ENCODE assay signal across 8 cellular contexts in genomic region chr1:25267288-25268142, GRCh38. TPM values are rescaled to one million over a fixed set of nuclear protein-coding genes. Genes with fewer than 3 reads are reported as not detected.
A peak's percentile ranks its signal among the peaks of the same experiment; 100 is the strongest.
DNase-seq lines count a peak whose midpoint lies in the region; ATAC-seq and TF ChIP-seq lines count a peak whose summit lies in the region.
"Not testable (repeated sequence)": the region's sequence is repeated elsewhere in the genome, so short reads cannot be mapped to it uniquely, and the experiment has no call there.

No MANE protein-coding gene starts in this region.

- peak overlapping the region; percentile 57 for H3K4me3 ChIP-seq in GM12875 (ENCODE audit: low read depth, low read length)
- peak overlapping the region; percentile 51 to 58 for H3K4me3 ChIP-seq in gastroesophageal sphincter
- H3K4me3 ChIP-seq in ovary = peak overlapping the region; percentile 45

- peak; percentile 88 for ATAC-seq in HG02759 (IDR thresholded peaks at IDR 0.05; ENCODE audit: unreplicated experiment)
- peak; percentile 96 for ATAC-seq in gastroesophageal sphincter

- TF ChIP-seq EP300 in gastroesophageal sphincter (IDR thresholded peaks at IDR 0.05); ovary (IDR thresholded peaks at IDR 0.05): not testable (repeated sequence)

- DNase-seq in NCI-H1048 (lab: John Stamatoyannopoulos, UW) (peak; percentile 24), T follicular helper cell (ENCODE audit: low read depth) (peak; percentile 90), ovary (peak in 4 of 5 donors; percentile 73 to 81 (median 77)), superior temporal gyrus (ENCODE audit: extremely low spot score) (peak; percentile 67)
- DNase-seq in activated naive CD4-positive, alpha-beta T cell treated with anti-CD3 and anti-CD28 coated beads, Interleukin-2, amount 50 U/mL, for 16 hours = peak; percentile 83

- not testable (repeated sequence) for H3K36me3 ChIP-seq in gastroesophageal sphincter, ovary

- TF ChIP-seq POLR2A in gastroesophageal sphincter (IDR thresholded peaks at IDR 0.05) = peak in 1 of 2 donors; percentile 43
- TF ChIP-seq POLR2A in ovary (IDR thresholded peaks at IDR 0.05) = not testable (repeated sequence)

- not testable (repeated sequence) for H3K4me1 ChIP-seq in gastroesophageal sphincter; ovary (ENCODE audit: insufficient read depth)

- H3K27ac ChIP-seq in gastroesophageal sphincter (peak overlapping the region; percentile 44 to 89 (median 82)), ovary (peak overlapping the region in 1 of 2 donors; percentile 72)

- TF ChIP-seq CTCF in GM12875 (IDR thresholded peaks at IDR 0.05; ENCODE audit: borderline replicate concordance, insufficient read depth, low read depth, low read length); gastroesophageal sphincter (IDR thresholded peaks at IDR 0.05); ovary (IDR thresholded peaks at IDR 0.05): not testable (repeated sequence)

- not testable (repeated sequence) for H3K9me3 ChIP-seq in gastroesophageal sphincter, ovary

- 0% methylated on average over 1 of the region's 56 CpGs; no CpG with 5 or more reads in 1 of the 2 donors for WGBS in gastroesophageal sphincter (ENCODE audit: low coverage in 1 of 2), 2 donors
- 0 to 2% (median 1%) methylated on average over 10 to 39 of the region's 56 CpGs for WGBS in ovary, 3 donors

- not testable (repeated sequence) for H3K27me3 ChIP-seq in gastroesophageal sphincter, ovary

- intact Hi-C loops in ovary (cut with DNase I) = not testable (repeated sequence)

RNA-seq across cellular contexts. Expression of gene RHD, which starts 4.8 kb away (rescaled TPM):
- total RNA-seq in gastroesophageal sphincter (not detected), ovary (not detected)
- not detected for polyA plus RNA-seq in ovary

RNA-seq across cellular contexts. Expression of gene RSRP1, which starts 20.3 kb away (rescaled TPM):
- total RNA-seq in gastroesophageal sphincter = 100 to 1,000 TPM in 1 of 4 donors, 10 to 100 TPM in 3; 23.1 to 133 (median 59.4) TPM
- total RNA-seq in ovary = 100 to 1,000 TPM in 2 of 7 donors, 10 to 100 TPM in 5; 52.1 to 138 (median 82.1) TPM
- polyA plus RNA-seq in ovary = 100 to 1,000 TPM in 1 of 2 donors, 10 to 100 TPM in 1; 70.0 to 131 TPM

RNA-seq across cellular contexts. Expression of gene SYF2, which starts 35.2 kb away (rescaled TPM):
- total RNA-seq in gastroesophageal sphincter = 100 to 1,000 TPM in 1 of 4 donors, 10 to 100 TPM in 3; 54.5 to 105 (median 88.5) TPM
- total RNA-seq in ovary = 100 to 1,000 TPM in 1 of 7 donors, 10 to 100 TPM in 6; 38.2 to 106 (median 64.5) TPM
- 100 to 1,000 TPM; 122 to 141 TPM for polyA plus RNA-seq in ovary

Comparison
In these comparisons a context has a peak if more than half of its experiments do, and no peak if none do; other contexts are left out.
1. DNase-seq: peak in every context shown above with its lines; median percentile 90 in T follicular helper cell; 83 in activated naive CD4-positive, alpha-beta T cell treated with anti-CD3 and anti-CD28 coated beads, Interleukin-2, amount 50 U/mL, for 16 hours; 77 in ovary; 67 in superior temporal gyrus; 24 in NCI-H1048.